In the genomic region with DNA sequence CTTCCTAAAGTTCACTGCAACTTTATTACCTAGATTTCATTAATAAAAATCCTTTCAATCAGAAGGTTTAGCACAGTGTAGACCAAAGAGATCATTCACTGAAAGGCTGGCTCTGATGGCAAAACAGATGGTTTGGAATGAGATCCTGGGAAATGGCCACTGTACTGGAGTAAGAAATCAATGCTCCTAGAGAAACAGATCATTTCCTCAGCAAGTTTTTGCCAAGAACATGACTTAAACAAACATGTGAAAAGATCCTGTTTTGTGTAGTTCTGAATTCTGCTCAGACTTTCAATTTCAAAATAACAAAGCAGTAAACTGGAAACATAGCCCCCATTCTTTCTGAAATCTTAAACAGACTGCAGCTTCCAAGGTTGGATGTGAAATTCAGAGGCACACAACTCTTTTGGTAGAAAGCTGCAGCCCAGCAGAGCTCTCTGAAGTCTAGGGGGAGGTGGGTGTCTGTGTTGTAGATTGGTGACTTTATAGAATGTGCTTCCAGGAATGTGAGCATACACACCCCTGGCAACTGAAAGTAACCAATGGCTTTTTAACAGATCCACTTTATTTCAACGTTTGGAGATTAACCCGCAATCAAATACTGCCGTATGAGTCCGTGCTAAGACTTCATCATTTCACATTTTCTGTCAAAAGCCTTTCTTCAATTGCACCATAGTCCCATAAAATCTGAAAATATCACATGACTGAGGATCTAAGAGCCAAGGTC, we compare ENCODE assay signal across 1 cellular context.
TF ChIP-seq lines count a peak whose summit lies in the region.

No MANE protein-coding gene starts in this region.

TF ChIP-seq in SK-N-SH treated with all-trans-retinoic acid at 6 μM for 48 hours, 23 proteins besides CTCF, POLR2A, EP300 and RAD21 (continued from another document):
- TF ChIP-seq, protein P1, sequence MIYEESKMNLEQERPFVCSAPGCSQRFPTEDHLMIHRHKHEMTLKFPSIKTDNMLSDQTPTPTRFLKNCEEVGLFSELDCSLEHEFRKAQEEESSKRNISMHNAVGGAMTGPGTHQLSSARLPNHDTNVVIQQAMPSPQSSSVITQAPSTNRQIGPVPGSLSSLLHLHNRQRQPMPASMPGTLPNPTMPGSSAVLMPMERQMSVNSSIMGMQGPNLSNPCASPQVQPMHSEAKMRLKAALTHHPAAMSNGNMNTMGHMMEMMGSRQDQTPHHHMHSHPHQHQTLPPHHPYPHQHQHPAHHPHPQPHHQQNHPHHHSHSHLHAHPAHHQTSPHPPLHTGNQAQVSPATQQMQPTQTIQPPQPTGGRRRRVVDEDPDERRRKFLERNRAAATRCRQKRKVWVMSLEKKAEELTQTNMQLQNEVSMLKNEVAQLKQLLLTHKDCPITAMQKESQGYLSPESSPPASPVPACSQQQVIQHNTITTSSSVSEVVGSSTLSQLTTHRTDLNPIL (CRISPR knock-in tag; IDR thresholded peaks at IDR 0.05; ENCODE audit: low read depth): no peak
- TF ChIP-seq ZFP3 (CRISPR knock-in tag; IDR thresholded peaks at IDR 0.05) (no peak), ZNF565 (CRISPR knock-in tag; conservative IDR thresholded peaks at IDR 0.05; ENCODE audit: low read depth) (no peak), ISL1 (CRISPR knock-in tag; IDR thresholded peaks at IDR 0.05) (no peak)
